ENCODE assay signal across 26 cellular contexts in genomic region chr16:13068912-13069583, GRCh38.
"Had no signal": no experiment of that assay in that cellular context is flagged by ENCODE, and none has a peak within 500 bp of the region (broad histone marks: within the 10 kb centered on the region; RNA-seq: fewer than 3 reads in every experiment).

No MANE protein-coding gene starts in this region.

- H3K4me1 Mint-ChIP-seq: mesothelial cell of epicardium; naive thymus-derived CD4-positive, alpha-beta T cell; nephron; stimulated activated effector memory CD8-positive, alpha-beta T cell treated with anti-CD3 and anti-CD28 coated beads, Interleukin-12 subunit alpha, Interleukin-12 subunit beta, amount 100 ng/mL, for 72 hours had no signal

- H3K9me3 Mint-ChIP-seq: mesothelial cell of epicardium, nephron, neural progenitor cell, type B pancreatic cell had no signal

- H3K36me3 ChIP-seq: left lung, neural progenitor cell, prostate gland, right atrium auricular region, sigmoid colon, tibial artery had no signal

- ATAC-seq: left cardiac atrium; left lung; mucosa of descending colon; naive thymus-derived CD4-positive, alpha-beta T cell; stimulated activated effector memory CD8-positive, alpha-beta T cell treated with anti-CD3 and anti-CD28 coated beads, Interleukin-12 subunit alpha, Interleukin-12 subunit beta, amount 100 ng/mL, for 72 hours had no signal

- H3K36me3 Mint-ChIP-seq: mesothelial cell of epicardium; neural progenitor cell; stimulated activated effector memory CD8-positive, alpha-beta T cell treated with anti-CD3 and anti-CD28 coated beads, Interleukin-12 subunit alpha, Interleukin-12 subunit beta, amount 100 ng/mL, for 72 hours; type B pancreatic cell had no signal

- DNase-seq: dorsolateral prefrontal cortex; effector CD4-positive, alpha-beta T cell; head of caudate nucleus; left cardiac atrium; left lung; mesenchymal stem cell; mucosa of descending colon; naive thymus-derived CD4-positive, alpha-beta T cell; nucleus accumbens; sigmoid colon; stimulated activated CD4-positive, alpha-beta T cell treated with anti-CD3 and anti-CD28 coated beads, Interleukin-2, amount 100 ng/mL, for 24 hours; stimulated activated CD4-positive, alpha-beta T cell treated with anti-CD3 and anti-CD28 coated beads, Interleukin-4, amount 100 ng/mL, for 24 hours; stimulated activated naive CD4-positive, alpha-beta T cell treated with Interleukin-2 at 50 U/mL for 16 hours; substantia nigra; testis; tibial artery had no signal

- H3K4me3 ChIP-seq: left lung, mucosa of descending colon, prostate gland, right atrium auricular region, sigmoid colon, testis, tibial artery had no signal

- H3K27me3 ChIP-seq: neural progenitor cell, right atrium auricular region, testis had no signal

- H3K27ac ChIP-seq: left lung, prostate gland, right atrium auricular region, sigmoid colon, testis, tibial artery had no signal

- H3K4me3 Mint-ChIP-seq: mesothelial cell of epicardium; naive thymus-derived CD4-positive, alpha-beta T cell; nephron; neural progenitor cell; stimulated activated effector memory CD8-positive, alpha-beta T cell treated with anti-CD3 and anti-CD28 coated beads, Interleukin-12 subunit alpha, Interleukin-12 subunit beta, amount 100 ng/mL, for 72 hours; type B pancreatic cell had no signal

- H3K9me3 ChIP-seq: prostate gland, right atrium auricular region, testis, tibial artery had no signal

- H2AFZ ChIP-seq: neural progenitor cell had no signal

- H3K27ac Mint-ChIP-seq: mesothelial cell of epicardium; naive thymus-derived CD4-positive, alpha-beta T cell; nephron; neural progenitor cell; stimulated activated effector memory CD8-positive, alpha-beta T cell treated with anti-CD3 and anti-CD28 coated beads, Interleukin-12 subunit alpha, Interleukin-12 subunit beta, amount 100 ng/mL, for 72 hours; type B pancreatic cell had no signal

- H3K4me1 ChIP-seq: left lung, prostate gland, right atrium auricular region, sigmoid colon, testis, tibial artery had no signal

- H3K9ac ChIP-seq: neural progenitor cell had no signal

- FAIRE-seq: colon, frontal cortex, islet of Langerhans had no signal
